ENCODE assay signal across 15 cellular contexts in genomic region chr15:98937413-98938104, GRCh38.
A peak's percentile ranks its signal among the peaks of the same experiment; 100 is the strongest.
DNase-seq lines count a peak whose midpoint lies in the region; ATAC-seq, FAIRE-seq and TF ChIP-seq lines count a peak whose summit lies in the region.
"Had no signal": no experiment of that assay in that cellular context is flagged by ENCODE, and none has a peak within 500 bp of the region (broad histone marks: within the 10 kb centered on the region; RNA-seq: fewer than 3 reads in every experiment).

No MANE protein-coding gene starts in this region.

- H3K4me3 ChIP-seq in GM12878 (no peak overlapping the region; the same call in 1 of the 2 replicates), smooth muscle cell (no peak overlapping the region)
- H3K4me3 ChIP-seq: body of pancreas, hepatocyte, ovary had no signal

- no peaks in the 10 kb centered on the region for H3K9me3 Mint-ChIP-seq in activated CD4-positive, alpha-beta T cell treated with anti-CD3 and anti-CD28 coated beads, Interleukin-2, amount 10 ng/mL, durations not matched to agents 24 days and 14 days
- H3K9me3 Mint-ChIP-seq in Calu3 (ENCODE audit: low read depth, unreplicated experiment): no peaks in the 10 kb centered on the region

- in situ Hi-C loops in GM12878 (cut with MboI): no loop called here

- H3K4me1 ChIP-seq in GM12878 (ENCODE audit: control insufficient read depth, insufficient read depth, low read length) (peaks cover 19% of the 10 kb centered on the region), smooth muscle cell (ENCODE audit: low read depth) (no peaks in the 10 kb centered on the region)

- H3K79me2 ChIP-seq in GM12878 (ENCODE audit: control insufficient read depth, insufficient read depth, low read length) (no peaks in the 10 kb centered on the region), smooth muscle cell (ENCODE audit: low read depth) (no peaks in the 10 kb centered on the region)
- H3K79me2 ChIP-seq: hepatocyte had no signal

- no peak overlapping the region for H3K4me3 Mint-ChIP-seq in activated CD4-positive, alpha-beta T cell treated with anti-CD3 and anti-CD28 coated beads, Interleukin-2, amount 10 ng/mL, durations not matched to agents 24 days and 14 days
- H3K4me3 Mint-ChIP-seq in Calu3 (ENCODE audit: low read depth, unreplicated experiment): no peak overlapping the region

- no peak for TF ChIP-seq POLR2A in GM12878 (IDR thresholded peaks at IDR 0.05; ENCODE audit: low read depth, low read length)

- H3F3A ChIP-seq in smooth muscle cell (ENCODE audit: low read depth): no peaks in the 10 kb centered on the region

- no peak for TF ChIP-seq RAD21 in GM12878 (IDR thresholded peaks at IDR 0.05; ENCODE audit: insufficient read depth, low read depth, low read length)

- BruUV-seq in GM12878 (replicated peaks; lab: Mats Ljungman, UMichigan): no TSS peak
- BruUV-seq in Calu3 (replicated peaks; lab: Mats Ljungman, UMichigan): no TSS peak

- CTCF ChIA-PET in GM12878 (lab: Yijun Ruan, JAX): interaction anchor here (1.1 to 2.2 kb wide), 8 partner anchors 9 to 157 kb away, joined by 4 to 12 read pairs (median 6); no protein-coding TSS in a partner anchor
- CTCF ChIA-PET in Calu3 (lab: Charles Lee): no interaction called here

- H3K27me3 ChIP-seq in GM12878 (replicated peaks in 1 of 2; ENCODE audit: control insufficient read depth in 2 of 2, insufficient read depth in 2 of 2, low read length in 1 of 2) (no peaks in the 10 kb centered on the region), smooth muscle cell (ENCODE audit: low read depth) (no peaks in the 10 kb centered on the region)
- H3K27me3 ChIP-seq: body of pancreas, hepatocyte, ovary had no signal

- intact Hi-C loops in activated CD4-positive, alpha-beta T cell treated with anti-CD3 and anti-CD28 coated beads, Interleukin-2, amount 10 ng/mL, durations not matched to agents 24 days and 14 days (cut with micrococcal nuclease): loop anchor here (10.0 kb wide), 1 partner anchor 63 kb away; no protein-coding TSS in a partner anchor
- intact Hi-C loops in GM12878 (cut with micrococcal nuclease; ENCODE audit: unreplicated experiment) (loop anchor here (1.0 kb wide), 1 partner anchor 15 kb away; no protein-coding TSS in a partner anchor), Calu3 (cut with micrococcal nuclease; ENCODE audit: unreplicated experiment) (no loop called here)

- H3K27ac ChIP-seq in GM12878 (ENCODE audit: control insufficient read depth, insufficient read depth): peak overlapping the region; percentile 35
- H3K27ac ChIP-seq in smooth muscle cell (ENCODE audit: low read depth): no peak overlapping the region
- H3K27ac ChIP-seq: body of pancreas, hepatocyte, ovary had no signal

- no peaks in the 10 kb centered on the region for H4K20me1 ChIP-seq in GM12878 (ENCODE audit: control insufficient read depth, insufficient read depth)
- H4K20me1 ChIP-seq in smooth muscle cell (ENCODE audit: low read depth): no peaks in the 10 kb centered on the region

- FAIRE-seq in GM12878 (lab: Jason Lieb, UNC): peak; percentile 93
- FAIRE-seq: A204.1 had no signal

- SMC1A ChIA-PET in GM12878 (lab: Charles Lee; ENCODE audit: uncharacterized antibody, unreplicated experiment): interaction anchor here (0.6 to 4.3 kb wide), 18 partner anchors 9 to 919 kb away, joined by 3 to 59 read pairs (median 4); no protein-coding TSS in a partner anchor

- H3K4me1 Mint-ChIP-seq in activated CD4-positive, alpha-beta T cell treated with anti-CD3 and anti-CD28 coated beads, Interleukin-2, amount 10 ng/mL, durations not matched to agents 24 days and 14 days: peaks cover 9% of the 10 kb centered on the region
- H3K4me1 Mint-ChIP-seq in Calu3 (ENCODE audit: low read depth, unreplicated experiment): no peaks in the 10 kb centered on the region

- peak; percentile 28 to 47; a peak in 1 of 4 replicates for TF ChIP-seq EP300 in GM12878 (IDR thresholded peaks at IDR 0.05; ENCODE audit: borderline replicate concordance in 1 of 2, control insufficient read depth in 1 of 2, low read depth in 2 of 2, low read length in 2 of 2)

- ATAC-seq in GM21526 (IDR thresholded peaks at IDR 0.05; ENCODE audit: low FRiP score, unreplicated experiment) (peak; percentile 89), HG03095 (IDR thresholded peaks at IDR 0.05; ENCODE audit: unreplicated experiment) (peak; percentile 91), GM12878 (peak; percentile 88)
- ATAC-seq: body of pancreas had no signal

- H3K4me2 ChIP-seq in GM12878 (ENCODE audit: control insufficient read depth, insufficient read depth) (peak overlapping the region; percentile 69), smooth muscle cell (no peak overlapping the region)
- H3K4me2 ChIP-seq: hepatocyte had no signal

- no peaks in the 10 kb centered on the region for H3K9me3 ChIP-seq in GM12878 (replicated peaks; ENCODE audit: control insufficient read depth, insufficient read depth, low read length)
- H3K9me3 ChIP-seq in smooth muscle cell (replicated peaks; ENCODE audit: low read depth): no peaks in the 10 kb centered on the region
- H3K9me3 ChIP-seq: body of pancreas, ovary had no signal

- RAD21 ChIA-PET in GM12878 (lab: Charles Lee; ENCODE audit: unreplicated experiment): interaction anchor here (0.5 to 3.5 kb wide), 9 partner anchors 12 to 139 kb away, joined by 3 to 33 read pairs (median 4); no protein-coding TSS in a partner anchor

- H2AFZ ChIP-seq in GM12878 (ENCODE audit: control insufficient read depth, low read depth, low read length) (peak overlapping the region; percentile 28), smooth muscle cell (ENCODE audit: low read depth) (no peak overlapping the region)
- H2AFZ ChIP-seq: hepatocyte had no signal

- H3K27me3 Mint-ChIP-seq in activated CD4-positive, alpha-beta T cell treated with anti-CD3 and anti-CD28 coated beads, Interleukin-2, amount 10 ng/mL, durations not matched to agents 24 days and 14 days: no peaks in the 10 kb centered on the region
- H3K27me3 Mint-ChIP-seq in Calu3 (ENCODE audit: unreplicated experiment): no peaks in the 10 kb centered on the region

- peak overlapping the region; percentile 58 for H3K27ac Mint-ChIP-seq in activated CD4-positive, alpha-beta T cell treated with anti-CD3 and anti-CD28 coated beads, Interleukin-2, amount 10 ng/mL, durations not matched to agents 24 days and 14 days
- H3K27ac Mint-ChIP-seq in Calu3 (ENCODE audit: unreplicated experiment): no peak overlapping the region

- H3K9ac ChIP-seq in GM12878 (ENCODE audit: control insufficient read depth, insufficient read depth, low read length) (no peak overlapping the region; the same call in 1 of the 2 replicates), smooth muscle cell (ENCODE audit: low read depth) (no peak overlapping the region)

- H3K36me3 Mint-ChIP-seq in activated CD4-positive, alpha-beta T cell treated with anti-CD3 and anti-CD28 coated beads, Interleukin-2, amount 10 ng/mL, durations not matched to agents 24 days and 14 days (ENCODE audit: low read depth): peaks cover 26% of the 10 kb centered on the region
- peaks cover 20% of the 10 kb centered on the region for H3K36me3 Mint-ChIP-seq in Calu3 (ENCODE audit: insufficient read depth, unreplicated experiment)

- TF ChIP-seq CTCF in GM12878 (IDR thresholded peaks at IDR 0.05 in 2 of 3, conservative IDR thresholded peaks at IDR 0.05 in 1 of 3; ENCODE audit: control insufficient read depth in 2 of 3, extremely low read depth in 1 of 3, insufficient read depth in 1 of 3, low read depth in 3 of 3, low read length in 3 of 3) (no peak), smooth muscle cell (IDR thresholded peaks at IDR 0.05; ENCODE audit: borderline replicate concordance, insufficient read depth, poor library complexity, severe bottlenecking) (no peak), Calu3 (IDR thresholded peaks at IDR 0.05; ENCODE audit: unreplicated experiment) (no peak)

- 10% methylated on average over 7 of the region's 7 CpGs for WGBS in GM12878 (ENCODE audit: insufficient coverage, insufficient replicate concordance, low lambda C conversion rate, missing lambda C conversion rate)
- 98% methylated on average over 7 of the region's 7 CpGs for WGBS in smooth muscle cell (ENCODE audit: low lambda C conversion rate)

- H3K36me3 ChIP-seq in GM12878 (ENCODE audit: control insufficient read depth in 2 of 2, insufficient read depth in 2 of 2, low read length in 1 of 2) (no peaks in the 10 kb centered on the region), smooth muscle cell (ENCODE audit: low read depth) (peaks cover 20% of the 10 kb centered on the region)
- H3K36me3 ChIP-seq: ovary had no signal

- no peak for DNase-seq in activated CD4-positive, alpha-beta T cell treated with anti-CD3 and anti-CD28 coated beads, Interleukin-2, amount 10 ng/mL, durations not matched to agents 24 days and 14 days
- DNase-seq in activated CD4-positive, alpha-beta T cell treated with anti-CD3 and anti-CD28 coated beads for 48 hours: no peak
- DNase-seq in GM12878 (ENCODE audit: low read depth, low spot score): peak; percentile 44
- no peak for DNase-seq in smooth muscle cell (lab: John Stamatoyannopoulos, UW; ENCODE audit: unreplicated experiment)
- DNase-seq in DMS153 (lab: John Stamatoyannopoulos, UW): no peak
- no peak for DNase-seq in Calu3
- DNase-seq: activated T-cell treated with anti-CD3 and anti-CD28 coated beads for 4 hours, body of pancreas, mammary epithelial cell, NCI-H510A, ovary had no signal

- POLR2A ChIA-PET in GM12878 (lab: Charles Lee): interaction anchor here (1.1 to 2.1 kb wide), 4 partner anchors 9 to 88 kb away, joined by 3 to 9 read pairs (median 4); no protein-coding TSS in a partner anchor

TF ChIP-seq in GM12878, 131 proteins besides CTCF, POLR2A, EP300 and RAD21 (continues in another document):
- peak; percentile 22; the same call in 1 of the 2 replicates for TF ChIP-seq PAX5 (IDR thresholded peaks at IDR 0.05; ENCODE audit: borderline replicate concordance, low read depth, low read length)
- peak; percentile 79 for TF ChIP-seq RAD51 (IDR thresholded peaks at IDR 0.05)
- TF ChIP-seq TARDBP (IDR thresholded peaks at IDR 0.05; ENCODE audit: borderline replicate concordance): no peak
- TF ChIP-seq NFXL1 (IDR thresholded peaks at IDR 0.05; ENCODE audit: borderline replicate concordance): no peak
- 0 out of 2 replicates have a peak, but pooled peaks have one; percentile 14 for TF ChIP-seq ZNF24 (IDR thresholded peaks at IDR 0.05)
- peak; percentile 33; the same call in 1 of the 2 replicates for TF ChIP-seq MTA2 (IDR thresholded peaks at IDR 0.05; ENCODE audit: low read depth)
- no peak for TF ChIP-seq ZZZ3 (IDR thresholded peaks at IDR 0.05; ENCODE audit: control insufficient read depth, insufficient read length, low read depth)
- 0 out of 2 replicates have a peak, but pooled peaks have one; percentile 8 for TF ChIP-seq BCL11A (IDR thresholded peaks at IDR 0.05; ENCODE audit: low read depth, low read length)
- no peak for TF ChIP-seq SMAD1 (IDR thresholded peaks at IDR 0.05; ENCODE audit: low read depth, partially characterized antibody)
- no peak for TF ChIP-seq CHD4 (IDR thresholded peaks at IDR 0.05)
- no peak for TF ChIP-seq HDGF (IDR thresholded peaks at IDR 0.05)
- no peak for TF ChIP-seq NBN (IDR thresholded peaks at IDR 0.05)
- TF ChIP-seq RFX5 (IDR thresholded peaks at IDR 0.05; ENCODE audit: low read depth, low read length): no peak
- TF ChIP-seq CREB1 (IDR thresholded peaks at IDR 0.05; ENCODE audit: low read depth): no peak
- TF ChIP-seq MEF2B (IDR thresholded peaks at IDR 0.05; ENCODE audit: partially characterized antibody, poor library complexity, severe bottlenecking): peak; percentile 18
